In the genomic region with DNA sequence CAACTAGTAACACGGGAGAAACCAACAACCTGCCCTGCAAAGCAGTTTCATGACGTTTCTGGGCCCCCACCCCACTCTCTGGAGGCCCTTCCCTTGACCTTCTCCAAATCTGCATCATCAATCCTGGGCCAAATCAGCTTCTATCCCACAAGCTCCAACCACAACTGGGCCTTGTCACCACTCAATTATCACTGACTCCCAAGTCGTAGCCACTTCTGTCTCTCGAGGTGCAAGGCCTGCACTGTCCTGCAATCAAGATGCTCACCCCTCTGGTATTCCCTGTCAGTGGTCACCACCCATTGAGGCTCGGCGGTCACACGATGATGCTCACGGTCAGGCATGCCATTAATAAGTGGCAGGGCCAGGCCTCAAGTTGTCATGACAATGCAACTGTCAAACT, we compare ENCODE assay signal across 20 cellular contexts. TPM values are rescaled to one million over a fixed set of nuclear protein-coding genes. Genes with fewer than 3 reads are reported as not detected.
DNase-seq lines count a peak whose midpoint lies in the region; ATAC-seq, FAIRE-seq and TF ChIP-seq lines count a peak whose summit lies in the region.
"Had no signal": no experiment of that assay in that cellular context is flagged by ENCODE, and none has a peak within 500 bp of the region (broad histone marks: within the 10 kb centered on the region; RNA-seq: fewer than 3 reads in every experiment).

No MANE protein-coding gene starts in this region.

- no peak for TF ChIP-seq POLR2A in K562 (conservative IDR thresholded peaks at IDR 0.05)

- peaks cover 20% of the 10 kb centered on the region for H3K9me1 ChIP-seq in K562 (ENCODE audit: control insufficient read depth, insufficient read depth, low read length)

- POLR2A ChIA-PET in K562 (lab: Yijun Ruan, JAX) = interaction anchor here (0.6 to 1.0 kb wide), 7 partner anchors 15 to 257 kb away, joined by 3 to 5 read pairs (median 3); a partner anchor contains a TSS

- TF ChIP-seq EP300 in K562 (IDR thresholded peaks at IDR 0.05; ENCODE audit: low read length) = no peak

- peak overlapping the region in 1 of 2 experiments; percentile 7; a peak in 2 of 4 replicates for H3K9ac ChIP-seq in K562 (ENCODE audit: insufficient read depth in 1 of 2, low read depth in 2 of 2, low read length in 2 of 2)

- H3K4me2 ChIP-seq in K562 (ENCODE audit: insufficient read depth, low read length) (no peak overlapping the region), osteoblast (ENCODE audit: insufficient read depth, low read length) (peak overlapping the region; percentile 49)
- H3K4me2 ChIP-seq: GM23338 had no signal

- H3K27me3 ChIP-seq in K562 (ENCODE audit: control insufficient read depth in 2 of 2, insufficient read depth in 2 of 2, low read length in 2 of 2) = no peaks in the 10 kb centered on the region
- no peaks in the 10 kb centered on the region for H3K27me3 ChIP-seq in osteoblast (ENCODE audit: insufficient read depth, low read length)
- H3K27me3 ChIP-seq: left lung, testis had no signal

- TF ChIP-seq CTCF in K562 (IDR thresholded peaks at IDR 0.05 in 2 of 3, conservative IDR thresholded peaks at IDR 0.05 in 1 of 3; ENCODE audit: insufficient read depth in 2 of 3, low read depth in 1 of 3, low read length in 3 of 3) = no peak
- TF ChIP-seq CTCF in osteoblast (IDR thresholded peaks at IDR 0.05; ENCODE audit: extremely low read depth, low read depth, low read length) = no peak

- no peak for ATAC-seq in K562
- no peak for ATAC-seq in HG03571 (IDR thresholded peaks at IDR 0.05; ENCODE audit: unreplicated experiment)
- no peak for ATAC-seq in GM21423 (IDR thresholded peaks at IDR 0.05; ENCODE audit: unreplicated experiment)
- ATAC-seq in GM18520 (IDR thresholded peaks at IDR 0.05; ENCODE audit: unreplicated experiment) = no peak
- ATAC-seq: activated naive CD4-positive, alpha-beta T cell treated with anti-CD3 and anti-CD28 coated beads, Interleukin-2, amount 50 U/mL, for 72 hours; GM23338; left lung; T-helper 17 cell had no signal

- DNase-seq in EL (peak; percentile 32), KBM-7 (peak; percentile 15), K562 (ENCODE audit: extremely low read depth in 1 of 4, low spot score in 3 of 4) (no peak), osteoblast (ENCODE audit: insufficient read length, low spot score, missing footprints) (peak; percentile 84)
- DNase-seq: activated CD4-positive, alpha-beta memory T cell treated with anti-CD3 and anti-CD28 coated beads for 36 hours; activated T-cell treated with anti-CD3 and anti-CD28 coated beads, Interleukin-2, amount 50 U/mL, for 24 hours; NCI-H1694; NCI-H226; NCI-H82; T-helper 17 cell; testis; WERI-Rb-1 had no signal

- BruUV-seq in K562 (replicated peaks; lab: Mats Ljungman, UMichigan) = no TSS peak

- CTCF ChIA-PET in K562 (lab: Yijun Ruan, JAX; ENCODE audit: low intra/inter-chr PET ratio) = no interaction called here

- H3K4me1 ChIP-seq in K562 (replicated peaks in 1 of 2; ENCODE audit: control insufficient read depth in 2 of 2, insufficient read depth in 2 of 2, low read length in 2 of 2) (peaks cover 25 to 38% of the 10 kb centered on the region in 2 experiments; a peak in 4 of 5 replicates), osteoblast (ENCODE audit: insufficient read depth, low read length) (peaks cover 25% of the 10 kb centered on the region)

- H3K36me3 ChIP-seq in K562 (ENCODE audit: control insufficient read depth, insufficient read depth, low read length) (peaks cover 51% of the 10 kb centered on the region), osteoblast (ENCODE audit: insufficient read depth, low read length) (peaks cover 3% of the 10 kb centered on the region)

- H3K9me3 ChIP-seq in K562 (replicated peaks; ENCODE audit: control insufficient read depth, insufficient read depth, low read depth, low read length) (no peaks in the 10 kb centered on the region), osteoblast (ENCODE audit: low read depth, low read length) (no peaks in the 10 kb centered on the region)
- H3K9me3 ChIP-seq: left lung, testis had no signal

- no peak overlapping the region for H3K4me3 ChIP-seq in K562
- H3K4me3 ChIP-seq in osteoblast (ENCODE audit: insufficient read depth, low read length) = no peak overlapping the region
- H3K4me3 ChIP-seq: GM23338, left lung, testis had no signal

- intact Hi-C loops in K562 (cut with micrococcal nuclease) = no loop called here

- H3K27ac ChIP-seq in K562 (ENCODE audit: extremely low read depth, low read depth, low read length) = no peak overlapping the region; the same call in 2 of the 3 replicates
- H3K27ac ChIP-seq in osteoblast (ENCODE audit: low read depth, low read length) = peak overlapping the region; percentile 51
- H3K27ac ChIP-seq: left lung, testis, WERI-Rb-1 had no signal

- in situ Hi-C loops in KBM-7 (cut with MboI; ENCODE audit: low pct_unique_long_range_greater_than_20kb, low sequenced_read_pairs) = no loop called here
- in situ Hi-C loops in K562 (cut with MboI) = no loop called here

- H3K79me2 ChIP-seq in K562 (ENCODE audit: control insufficient read depth, insufficient read depth, low read length) (peaks cover 99% of the 10 kb centered on the region), osteoblast (ENCODE audit: insufficient read depth, low read length) (peaks cover 99% of the 10 kb centered on the region)

- H4K20me1 ChIP-seq in K562 (replicated peaks; ENCODE audit: control insufficient read depth, insufficient read depth, low read length) (peaks cover 67% of the 10 kb centered on the region), osteoblast (ENCODE audit: insufficient read depth, low read length) (peaks cover 91% of the 10 kb centered on the region)

- TF ChIP-seq RAD21 in K562 (CRISPR knock-in tag; conservative IDR thresholded peaks at IDR 0.05 in 1 of 2, IDR thresholded peaks at IDR 0.05 in 1 of 2) = no peak

- WGBS in K562 (ENCODE audit: insufficient coverage, low coverage, missing lambda C conversion rate) = 51% methylated on average over 8 of the region's 8 CpGs

- FAIRE-seq in K562 (lab: Jason Lieb, UNC) = no peak

- H2AFZ ChIP-seq in K562 (ENCODE audit: low read depth, low read length) = no peak overlapping the region
- no peak overlapping the region for H2AFZ ChIP-seq in osteoblast (ENCODE audit: low read length)
- H2AFZ ChIP-seq: GM23338 had no signal

RNA-seq across cellular contexts. Expression of a gene that starts 7.4 kb away (rescaled TPM):
- 48.2 and 63.0 TPM in 2 replicates for total RNA-seq in K562 (2011; cell fraction: chromatin; rRNA removed; ENCODE audit: low replicate concordance)
- 28.7 and 31.5 TPM in 2 replicates for total RNA-seq in K562 (2011; cell fraction: nucleolus; rRNA removed)
- total RNA-seq in K562 (2011; cell fraction: nucleoplasm; rRNA removed) = 37.9 and 41.0 TPM in 2 replicates
- total RNA-seq in K562 (2014; rRNA removed) = 56.5 and 66.5 TPM in 2 replicates
- total RNA-seq in K562 (2014; rRNA removed; fragmentation: Illumina TruSeq; extraction: Trizol) = 69.8 and 72.7 TPM in 2 replicates
- 80.1 and 83.1 TPM in 2 replicates for total RNA-seq in K562 (2015; rRNA removed; fragmentation: Illumina TruSeq; extraction: Trizol)
- 172 and 176 TPM in 2 replicates for total RNA-seq in K562 (2021)
- 46.9 and 69.2 TPM in 2 replicates for polyA plus RNA-seq in K562 (2011; rRNA removed)
- polyA plus RNA-seq in K562 (2011; cell fraction: cytosol; rRNA removed) = 72.8 and 84.8 TPM in 2 replicates
- polyA plus RNA-seq in K562 (2011; cell fraction: nucleus; rRNA removed) = 34.4 and 37.5 TPM in 2 replicates
- polyA plus RNA-seq in K562 (2012) = 77.5 and 90.3 TPM in 2 replicates
- 149 and 156 TPM in 2 replicates for polyA plus RNA-seq in K562 (2014; fragmentation: Illumina TruSeq; extraction: Trizol)
- 1 to 10 TPM; 4.3 to 6.9 TPM for polyA plus RNA-seq in K562 (2014; fragmentation: Nextera tagmentation; extraction: Ambion mirVana)
- 63.7 and 78.3 TPM in 2 replicates for polyA plus RNA-seq in K562 (2014; rRNA removed)
- polyA minus RNA-seq in K562 (2011; rRNA and poly(A)+ RNA removed) = 45.5 and 80.2 TPM in 2 replicates
- polyA minus RNA-seq in K562 (2011; cell fraction: cytosol; rRNA and poly(A)+ RNA removed) = 74.4 and 81.5 TPM in 2 replicates
- 5.4 and 7.9 TPM in 2 replicates for polyA minus RNA-seq in K562 (2011; cell fraction: nucleus; rRNA and poly(A)+ RNA removed)
- total RNA-seq in osteoblast = 23.0 and 25.7 TPM in 2 replicates

RNA-seq across cellular contexts. Expression of a gene that starts 54.5 kb away (rescaled TPM):
- total RNA-seq in K562 (2011; cell fraction: chromatin; rRNA removed; ENCODE audit: low replicate concordance) = not detected in 2 replicates
- total RNA-seq in K562 (2011; cell fraction: nucleolus; rRNA removed) = not detected in 2 replicates
- total RNA-seq in K562 (2011; cell fraction: nucleoplasm; rRNA removed) = not detected in 2 replicates
- total RNA-seq in K562 (2014; rRNA removed) (not detected in 2 replicates), K562 (2014; rRNA removed; fragmentation: Illumina TruSeq; extraction: Trizol) (not detected in 2 replicates), K562 (2015; rRNA removed; fragmentation: Illumina TruSeq; extraction: Trizol) (not detected in 2 replicates), K562 (2021) (not detected in 2 replicates), osteoblast (not detected in 2 replicates)
- polyA plus RNA-seq in K562 (2011; rRNA removed) (0.15 TPM in 1 of 2 replicates, not detected in the other), K562 (2014; fragmentation: Illumina TruSeq; extraction: Trizol) (not detected in 2 replicates), K562 (2014; fragmentation: Nextera tagmentation; extraction: Ambion mirVana) (not detected), K562 (2014; rRNA removed) (not detected in 2 replicates)
- 0.07 and 0.18 TPM in 2 replicates for polyA plus RNA-seq in K562 (2011; cell fraction: cytosol; rRNA removed)
- 0.14 TPM in 1 of 2 replicates, not detected in the other for polyA plus RNA-seq in K562 (2011; cell fraction: nucleus; rRNA removed)
- 0.10 TPM in 1 of 2 replicates, not detected in the other for polyA plus RNA-seq in K562 (2012)
- polyA minus RNA-seq in K562 (2011; rRNA and poly(A)+ RNA removed) = not detected in 2 replicates
- polyA minus RNA-seq in K562 (2011; cell fraction: cytosol; rRNA and poly(A)+ RNA removed) = not detected in 2 replicates
- not detected in 2 replicates for polyA minus RNA-seq in K562 (2011; cell fraction: nucleus; rRNA and poly(A)+ RNA removed)
- total RNA-seq: activated CD4-positive, alpha-beta memory T cell treated with anti-CD3 and anti-CD28 coated beads for 36 hours; left lung; mucosa of gallbladder; SK-MEL-5; T-helper 17 cell had no signal

RNA-seq across cellular contexts. Expression of a gene that starts 54.6 kb away (rescaled TPM):
- 230 and 405 TPM in 2 replicates for total RNA-seq in K562 (2011; cell fraction: chromatin; rRNA removed; ENCODE audit: low replicate concordance)
- 274 and 281 TPM in 2 replicates for total RNA-seq in K562 (2011; cell fraction: nucleolus; rRNA removed)
- 181 and 216 TPM in 2 replicates for total RNA-seq in K562 (2011; cell fraction: nucleoplasm; rRNA removed)
- total RNA-seq in K562 (2014; rRNA removed) = 211 and 231 TPM in 2 replicates
- total RNA-seq in K562 (2014; rRNA removed; fragmentation: Illumina TruSeq; extraction: Trizol) = 64.1 and 73.9 TPM in 2 replicates
- 104 and 115 TPM in 2 replicates for total RNA-seq in K562 (2015; rRNA removed; fragmentation: Illumina TruSeq; extraction: Trizol)
- total RNA-seq in K562 (2021) = 182 and 186 TPM in 2 replicates
- polyA plus RNA-seq in K562 (2011; rRNA removed) = 60.1 and 74.4 TPM in 2 replicates
- polyA plus RNA-seq in K562 (2011; cell fraction: cytosol; rRNA removed) = 89.7 and 229 TPM in 2 replicates
- polyA plus RNA-seq in K562 (2011; cell fraction: nucleus; rRNA removed) = 223 and 257 TPM in 2 replicates
- polyA plus RNA-seq in K562 (2012) = 101 and 142 TPM in 2 replicates
- polyA plus RNA-seq in K562 (2014; fragmentation: Illumina TruSeq; extraction: Trizol) = 89.3 and 92.8 TPM in 2 replicates
- 10 to 100 TPM; 10.3 to 19.6 TPM for polyA plus RNA-seq in K562 (2014; fragmentation: Nextera tagmentation; extraction: Ambion mirVana)
- polyA plus RNA-seq in K562 (2014; rRNA removed) = 205 and 224 TPM in 2 replicates
- 40.4 and 48.9 TPM in 2 replicates for polyA minus RNA-seq in K562 (2011; rRNA and poly(A)+ RNA removed)
- polyA minus RNA-seq in K562 (2011; cell fraction: cytosol; rRNA and poly(A)+ RNA removed) = 59.1 and 73.7 TPM in 2 replicates
- 44.6 and 66.1 TPM in 2 replicates for polyA minus RNA-seq in K562 (2011; cell fraction: nucleus; rRNA and poly(A)+ RNA removed)
- 52.5 and 55.4 TPM in 2 replicates for total RNA-seq in osteoblast

Comparison
In these comparisons a context has a peak if more than half of its experiments do, and no peak if none do; other contexts are left out.
1. DNase-seq: peak in EL (single experiment), KBM-7 (single experiment) and osteoblast (single experiment); none in K562 (0 of 4).